14 cellular contexts compared by ENCODE assay signal in the genomic region with DNA sequence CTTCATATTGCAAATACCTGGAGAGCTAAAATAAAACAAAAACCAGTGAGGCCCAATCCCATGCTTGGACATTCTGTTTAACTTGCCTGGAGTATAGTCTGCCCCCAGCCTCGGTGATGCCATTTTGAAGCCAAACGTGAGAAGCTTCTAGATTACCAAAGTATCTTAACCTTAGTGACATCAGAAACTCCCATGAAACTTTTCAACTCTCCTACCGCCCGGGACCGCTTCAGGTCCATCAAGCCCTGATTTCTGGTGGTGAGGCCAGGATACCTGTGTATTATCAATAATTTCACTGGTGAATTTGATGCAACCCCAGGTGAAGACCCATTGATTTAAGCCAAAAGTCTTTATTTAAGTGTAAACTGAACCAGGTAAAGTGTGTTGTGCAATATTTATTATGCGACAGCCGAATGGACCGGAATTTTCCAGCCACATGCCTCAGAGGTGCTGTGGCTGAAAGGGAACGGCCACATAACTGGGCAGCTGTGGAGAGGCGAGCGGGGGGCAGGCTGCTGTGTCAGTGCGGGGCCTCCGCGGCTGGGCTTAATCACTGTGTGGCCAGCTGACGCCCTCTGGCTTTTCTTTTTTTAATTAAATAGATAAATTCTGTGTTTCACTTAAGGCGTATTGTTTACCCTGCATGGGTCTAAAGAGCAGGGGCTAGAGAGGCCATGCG.
DNase-seq lines count a peak whose midpoint lies in the region; ATAC-seq and TF ChIP-seq lines count a peak whose summit lies in the region.
"Had no signal": no experiment of that assay in that cellular context is flagged by ENCODE, and none has a peak within 500 bp of the region (broad histone marks: within the 10 kb centered on the region; RNA-seq: fewer than 3 reads in every experiment).

No MANE protein-coding gene starts in this region.

- POLR2A ChIA-PET in MCF 10A (lab: Yijun Ruan, JAX) = no interaction called here

- H3K36me3 Mint-ChIP-seq in neural crest cell (ENCODE audit: low read depth) (no peaks in the 10 kb centered on the region), MCF 10A (ENCODE audit: insufficient read depth, unreplicated experiment) (no peaks in the 10 kb centered on the region)

- intact Hi-C loops in MCF 10A (cut with micrococcal nuclease) = no loop called here

- no peak overlapping the region for H3K4me3 Mint-ChIP-seq in neural crest cell
- H3K4me3 Mint-ChIP-seq in MCF 10A (ENCODE audit: unreplicated experiment) = no peak overlapping the region
- H3K4me3 Mint-ChIP-seq: CD4-positive, alpha-beta T cell; H9 had no signal

- no peaks in the 10 kb centered on the region for H3K27me3 Mint-ChIP-seq in neural crest cell (ENCODE audit: low read depth)
- no peaks in the 10 kb centered on the region for H3K27me3 Mint-ChIP-seq in MCF 10A (ENCODE audit: insufficient read depth, unreplicated experiment)

- ATAC-seq in left lobe of liver = peak; percentile 83
- ATAC-seq: A549 had no signal

- no peaks in the 10 kb centered on the region for H3K36me3 ChIP-seq in H7 (replicated peaks; ENCODE audit: control insufficient read depth, insufficient read depth, low read length)

- no peaks in the 10 kb centered on the region; the same call in 1 of the 2 replicates for H3K27me3 ChIP-seq in H7 (ENCODE audit: control insufficient read depth, insufficient read depth, low read length)

- peak; percentile 13 for DNase-seq in NCI-H146 (lab: John Stamatoyannopoulos, UW)
- no peak for DNase-seq in NCI-H146 treated with DMSO at 0.1 percent for 48 hours (lab: John Stamatoyannopoulos, UW; ENCODE audit: unreplicated experiment)
- DNase-seq in H7 = peak; percentile 37
- peak; percentile 52 for DNase-seq in left lobe of liver (ENCODE audit: low spot score)
- DNase-seq in neural crest cell (ENCODE audit: low read depth, low spot score) = no peak
- DNase-seq in MCF 10A (ENCODE audit: unreplicated experiment) = no peak
- no peak for DNase-seq in activated effector memory CD4-positive, alpha-beta T cell treated with Interleukin-2 at 50 U/mL for 16 hours
- DNase-seq: AML-193; CD4-positive, alpha-beta T cell; DMS79 treated with DMSO at 0.1 percent for 48 hours; GF-D8; GOT3; H9 had no signal

- peaks cover 32% of the 10 kb centered on the region for H3K4me1 Mint-ChIP-seq in neural crest cell
- no peaks in the 10 kb centered on the region for H3K4me1 Mint-ChIP-seq in MCF 10A (ENCODE audit: insufficient read depth, unreplicated experiment)

- H3K27ac Mint-ChIP-seq in neural crest cell (ENCODE audit: unreplicated experiment) = peak overlapping the region; percentile 37
- no peak overlapping the region for H3K27ac Mint-ChIP-seq in MCF 10A (ENCODE audit: low read depth, unreplicated experiment)
- H3K27ac Mint-ChIP-seq: CD4-positive, alpha-beta T cell; H9 had no signal

- CTCF ChIA-PET in MCF 10A (lab: Yijun Ruan, JAX) = no interaction called here

- no peak overlapping the region for H3K4me3 ChIP-seq in H7 (ENCODE audit: insufficient read depth, low read depth, low read length)
- H3K4me3 ChIP-seq: A549 had no signal

- H3K9me3 Mint-ChIP-seq in neural crest cell = no peaks in the 10 kb centered on the region
- peaks cover 11% of the 10 kb centered on the region for H3K9me3 Mint-ChIP-seq in MCF 10A (ENCODE audit: unreplicated experiment)
- H3K9me3 Mint-ChIP-seq: CD4-positive, alpha-beta T cell; H9 had no signal

- no peak for TF ChIP-seq CTCF in neural crest cell (conservative IDR thresholded peaks at IDR 0.05)
- TF ChIP-seq CTCF in MCF 10A (IDR thresholded peaks at IDR 0.05; ENCODE audit: unreplicated experiment) = no peak

- BruUV-seq in MCF 10A (replicated peaks; lab: Mats Ljungman, UMichigan) = no TSS peak

Comparison
In these comparisons a context has a peak if more than half of its experiments do, and no peak if none do; other contexts are left out.
1. DNase-seq: peak in NCI-H146 (single experiment), H7 (single experiment) and left lobe of liver (single experiment); none in NCI-H146 treated with DMSO at 0.1 percent for 48 hours (single experiment), neural crest cell (single experiment), MCF 10A (single experiment) and activated effector memory CD4-positive, alpha-beta T cell treated with Interleukin-2 at 50 U/mL for 16 hours (single experiment).